ENCODE assay signal across 9 cellular contexts in the genomic region with DNA sequence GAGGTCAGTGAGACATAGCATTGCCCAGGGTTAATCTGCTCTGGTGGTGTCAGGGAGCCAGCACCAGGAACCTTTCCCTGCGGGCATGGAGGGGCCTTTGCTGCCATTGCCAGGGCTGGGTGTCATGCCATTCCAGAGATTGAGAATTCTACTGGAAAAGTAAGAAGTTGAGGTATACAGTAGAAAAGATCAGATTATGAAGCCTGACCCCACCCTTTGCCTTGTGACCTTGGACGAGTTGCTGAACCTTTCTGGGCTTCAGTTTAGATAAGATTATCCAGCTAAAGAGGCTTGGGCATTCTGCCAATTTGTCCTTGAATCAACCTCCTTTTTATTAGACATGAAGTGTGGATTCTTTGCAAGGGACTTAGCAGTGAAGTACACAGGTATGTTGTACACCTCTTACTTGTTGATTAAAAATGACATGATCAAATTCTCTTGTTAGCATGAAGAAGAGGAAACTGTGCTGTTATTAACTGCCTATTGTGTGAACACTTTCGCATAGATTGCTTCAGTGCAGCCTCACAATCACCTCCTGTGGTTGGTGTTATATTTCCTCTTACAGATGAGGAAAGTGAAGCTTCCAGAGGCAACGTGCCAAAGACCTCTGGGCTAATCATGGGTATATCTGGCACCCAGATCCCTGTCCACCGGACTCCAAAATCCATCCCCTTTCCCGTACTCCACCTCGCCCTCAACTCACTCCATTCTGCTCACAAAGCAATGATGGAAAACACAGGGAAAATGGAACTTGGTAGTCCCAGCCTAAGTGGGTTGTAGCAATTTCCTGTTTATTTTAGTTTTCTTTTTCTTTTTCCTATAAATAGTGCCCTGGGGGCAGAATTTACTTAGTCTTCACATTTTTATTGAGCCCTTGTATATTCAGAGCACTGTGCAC.
A peak's percentile ranks its signal among the peaks of the same experiment; 100 is the strongest.
DNase-seq lines count a peak whose midpoint lies in the region; ATAC-seq and TF ChIP-seq lines count a peak whose summit lies in the region.
"Had no signal": no experiment of that assay in that cellular context is flagged by ENCODE, and none has a peak within 500 bp of the region (broad histone marks: within the 10 kb centered on the region; RNA-seq: fewer than 3 reads in every experiment).

No MANE protein-coding gene starts in this region.

- intact Hi-C loops in activated CD8-positive, alpha-beta T cell treated with anti-CD3 and anti-CD28 coated beads for 36 hours (cut with micrococcal nuclease) = no loop called here

- H3K27ac ChIP-seq in RWPE1 = no peak overlapping the region
- H3K27ac ChIP-seq: breast epithelium had no signal

- no peak overlapping the region for H3K4me3 ChIP-seq in choroid plexus epithelial cell (ENCODE audit: low read depth, low read length)
- H3K4me3 ChIP-seq: breast epithelium had no signal

- no peak overlapping the region for H3K27ac Mint-ChIP-seq in activated CD8-positive, alpha-beta T cell treated with anti-CD3 and anti-CD28 coated beads, Interleukin-2, amount 10 ng/mL, durations not matched to agents 7 days and 5 days
- no peak overlapping the region for H3K27ac Mint-ChIP-seq in activated CD8-positive, alpha-beta T cell treated with anti-CD3 and anti-CD28 coated beads for 36 hours

- peaks cover 10% of the 10 kb centered on the region for H3K4me1 Mint-ChIP-seq in activated CD8-positive, alpha-beta T cell treated with anti-CD3 and anti-CD28 coated beads, Interleukin-2, amount 10 ng/mL, durations not matched to agents 7 days and 5 days (ENCODE audit: low read depth)
- peaks cover 32% of the 10 kb centered on the region for H3K4me1 Mint-ChIP-seq in activated CD8-positive, alpha-beta T cell treated with anti-CD3 and anti-CD28 coated beads for 36 hours (ENCODE audit: low read depth)

- POLR2A ChIA-PET in activated CD8-positive, alpha-beta T cell treated with anti-CD3 and anti-CD28 coated beads, Interleukin-2, amount 10 ng/mL, durations not matched to agents 7 days and 5 days (lab: Charles Lee) = interaction anchor here (0.6 kb wide), 1 partner anchor 20 kb away, joined by 3 read pairs; no protein-coding TSS in a partner anchor
- POLR2A ChIA-PET in activated CD8-positive, alpha-beta T cell treated with anti-CD3 and anti-CD28 coated beads for 36 hours (lab: Charles Lee) = interaction anchor here (0.7 kb wide), 1 partner anchor 15 kb away, joined by 3 read pairs; no protein-coding TSS in a partner anchor
- POLR2A ChIA-PET in RWPE1 (lab: Yijun Ruan, JAX; ENCODE audit: low non-redundant PET) = no interaction called here

- DNase-seq in activated CD8-positive, alpha-beta T cell treated with anti-CD3 and anti-CD28 coated beads, Interleukin-2, amount 10 ng/mL, durations not matched to agents 7 days and 5 days = peak; percentile 17
- no peak for DNase-seq in activated CD8-positive, alpha-beta T cell treated with anti-CD3 and anti-CD28 coated beads for 36 hours
- DNase-seq in NCI-H345 treated with DMSO at 0.1 percent for 48 hours (lab: John Stamatoyannopoulos, UW; ENCODE audit: unreplicated experiment) (peak; percentile 49), choroid plexus epithelial cell (ENCODE audit: low read depth) (peak; percentile 79), superior temporal gyrus (ENCODE audit: extremely low spot score) (peak; percentile 18), AG20443 (ENCODE audit: low spot score) (no peak), RWPE1 (ENCODE audit: low spot score) (no peak)
- DNase-seq in effector CD8-positive, alpha-beta T cell (lab: John Stamatoyannopoulos, UW) = no peak

- peaks cover 7% of the 10 kb centered on the region for H3K27me3 Mint-ChIP-seq in activated CD8-positive, alpha-beta T cell treated with anti-CD3 and anti-CD28 coated beads, Interleukin-2, amount 10 ng/mL, durations not matched to agents 7 days and 5 days (ENCODE audit: low read depth)
- no peaks in the 10 kb centered on the region for H3K27me3 Mint-ChIP-seq in activated CD8-positive, alpha-beta T cell treated with anti-CD3 and anti-CD28 coated beads for 36 hours

- H3K36me3 Mint-ChIP-seq in activated CD8-positive, alpha-beta T cell treated with anti-CD3 and anti-CD28 coated beads, Interleukin-2, amount 10 ng/mL, durations not matched to agents 7 days and 5 days (ENCODE audit: low read depth) = no peaks in the 10 kb centered on the region
- H3K36me3 Mint-ChIP-seq in activated CD8-positive, alpha-beta T cell treated with anti-CD3 and anti-CD28 coated beads for 36 hours (ENCODE audit: low read depth) = no peaks in the 10 kb centered on the region

- no peak for TF ChIP-seq CTCF in activated CD8-positive, alpha-beta T cell treated with anti-CD3 and anti-CD28 coated beads for 36 hours (IDR thresholded peaks at IDR 0.05)
- TF ChIP-seq CTCF in choroid plexus epithelial cell (conservative IDR thresholded peaks at IDR 0.05; ENCODE audit: low read depth, low read length) (no peak), RWPE1 (conservative IDR thresholded peaks at IDR 0.05; ENCODE audit: low read depth) (no peak)

- no peak overlapping the region for H3K4me3 Mint-ChIP-seq in activated CD8-positive, alpha-beta T cell treated with anti-CD3 and anti-CD28 coated beads, Interleukin-2, amount 10 ng/mL, durations not matched to agents 7 days and 5 days
- no peak overlapping the region for H3K4me3 Mint-ChIP-seq in activated CD8-positive, alpha-beta T cell treated with anti-CD3 and anti-CD28 coated beads for 36 hours

- CTCF ChIA-PET in activated CD8-positive, alpha-beta T cell treated with anti-CD3 and anti-CD28 coated beads, Interleukin-2, amount 10 ng/mL, durations not matched to agents 7 days and 5 days (lab: Charles Lee) = interaction anchor here (0.6 to 0.9 kb wide), 2 partner anchors 156 to 258 kb away, joined by 3 read pairs; no protein-coding TSS in a partner anchor
- CTCF ChIA-PET in activated CD8-positive, alpha-beta T cell treated with anti-CD3 and anti-CD28 coated beads for 36 hours (lab: Charles Lee) = interaction anchor here (1.0 to 1.4 kb wide), 2 partner anchors 11 to 156 kb away, joined by 3 read pairs; no protein-coding TSS in a partner anchor
- CTCF ChIA-PET in RWPE1 (lab: Yijun Ruan, JAX) = interaction anchor here (0.5 to 0.6 kb wide), 2 partner anchors 73 to 573 kb away, joined by 5 to 9 read pairs; no protein-coding TSS in a partner anchor

- no peak for ATAC-seq in activated CD8-positive, alpha-beta T cell treated with anti-CD3 and anti-CD28 coated beads, Interleukin-2, amount 10 ng/mL, durations not matched to agents 7 days and 5 days
- ATAC-seq in activated CD8-positive, alpha-beta T cell treated with anti-CD3 and anti-CD28 coated beads for 36 hours = no peak

- no peaks in the 10 kb centered on the region for H3K9me3 Mint-ChIP-seq in activated CD8-positive, alpha-beta T cell treated with anti-CD3 and anti-CD28 coated beads, Interleukin-2, amount 10 ng/mL, durations not matched to agents 7 days and 5 days (ENCODE audit: insufficient read depth)
- no peaks in the 10 kb centered on the region for H3K9me3 Mint-ChIP-seq in activated CD8-positive, alpha-beta T cell treated with anti-CD3 and anti-CD28 coated beads for 36 hours

Comparison
In these comparisons a context has a peak if more than half of its experiments do, and no peak if none do; other contexts are left out.
1. DNase-seq: peak in activated CD8-positive, alpha-beta T cell treated with anti-CD3 and anti-CD28 coated beads, Interleukin-2, amount 10 ng/mL, durations not matched to agents 7 days and 5 days (single experiment), NCI-H345 treated with DMSO at 0.1 percent for 48 hours (single experiment), choroid plexus epithelial cell (single experiment) and superior temporal gyrus (single experiment); none in activated CD8-positive, alpha-beta T cell treated with anti-CD3 and anti-CD28 coated beads for 36 hours (single experiment), AG20443 (single experiment), effector CD8-positive, alpha-beta T cell (single experiment) and RWPE1 (single experiment).